1 cellular context compared by ENCODE assay signal in genomic region chr21:39924577-39925308, GRCh38.
TF ChIP-seq lines count a peak whose summit lies in the region.

No MANE protein-coding gene starts in this region.

TF ChIP-seq in K562, 482 proteins besides CTCF, POLR2A, EP300 and RAD21 (continued from another document):
- TF ChIP-seq C11orf30 (IDR thresholded peaks at IDR 0.05; ENCODE audit: low read depth): no peak
